In genomic region chr12:76042147-76042546, GRCh38 we compare ENCODE assay signal across 2 cellular contexts.
TF ChIP-seq lines count a peak whose summit lies in the region.

No MANE protein-coding gene starts in this region.

TF ChIP-seq in IMR-90, 13 proteins besides CTCF, POLR2A, EP300 and RAD21:
- TF ChIP-seq CEBPB (IDR thresholded peaks at IDR 0.05; ENCODE audit: low read depth, low read length), result peak; percentile 83
- no peak for TF ChIP-seq MAFK (IDR thresholded peaks at IDR 0.05; ENCODE audit: low read depth, low read length)

TF ChIP-seq in endothelial cell of umbilical vein, 7 proteins besides CTCF, POLR2A, EP300 and RAD21:
- no peak for TF ChIP-seq MAX (IDR thresholded peaks at IDR 0.05; ENCODE audit: insufficient read depth, insufficient read length)
- TF ChIP-seq MYC (IDR thresholded peaks at IDR 0.05; ENCODE audit: low read depth, low read length), result no peak
- TF ChIP-seq GATA2 (IDR thresholded peaks at IDR 0.05; ENCODE audit: insufficient read depth, insufficient read length, low read depth, low read length), result no peak
- no peak for TF ChIP-seq JUN (IDR thresholded peaks at IDR 0.05; ENCODE audit: borderline replicate concordance, insufficient read depth, insufficient read length, low read depth)
- no peak for TF ChIP-seq EZH2 (IDR thresholded peaks at IDR 0.05; ENCODE audit: borderline replicate concordance, low read depth, low read length, severe bottlenecking)
- TF ChIP-seq POLR2AphosphoS5 (IDR thresholded peaks at IDR 0.05; ENCODE audit: insufficient read depth, low read depth, low read length), result peak; percentile 4
- TF ChIP-seq FOS (IDR thresholded peaks at IDR 0.05; ENCODE audit: borderline replicate concordance, insufficient read depth, low read length), result no peak
